ENCODE assay signal across 2 cellular contexts in genomic region chr7:128435311-128435654, GRCh38.
TF ChIP-seq lines count a peak whose summit lies in the region.

No MANE protein-coding gene starts in this region.

TF ChIP-seq in SK-N-SH, 30 proteins besides CTCF, POLR2A, EP300 and RAD21 (continued from another document):
- TF ChIP-seq, protein P1, sequence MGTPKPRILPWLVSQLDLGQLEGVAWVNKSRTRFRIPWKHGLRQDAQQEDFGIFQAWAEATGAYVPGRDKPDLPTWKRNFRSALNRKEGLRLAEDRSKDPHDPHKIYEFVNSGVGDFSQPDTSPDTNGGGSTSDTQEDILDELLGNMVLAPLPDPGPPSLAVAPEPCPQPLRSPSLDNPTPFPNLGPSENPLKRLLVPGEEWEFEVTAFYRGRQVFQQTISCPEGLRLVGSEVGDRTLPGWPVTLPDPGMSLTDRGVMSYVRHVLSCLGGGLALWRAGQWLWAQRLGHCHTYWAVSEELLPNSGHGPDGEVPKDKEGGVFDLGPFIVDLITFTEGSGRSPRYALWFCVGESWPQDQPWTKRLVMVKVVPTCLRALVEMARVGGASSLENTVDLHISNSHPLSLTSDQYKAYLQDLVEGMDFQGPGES (IDR thresholded peaks at IDR 0.05; ENCODE audit: low read depth, low read length): no peak
- TF ChIP-seq, protein P2, sequence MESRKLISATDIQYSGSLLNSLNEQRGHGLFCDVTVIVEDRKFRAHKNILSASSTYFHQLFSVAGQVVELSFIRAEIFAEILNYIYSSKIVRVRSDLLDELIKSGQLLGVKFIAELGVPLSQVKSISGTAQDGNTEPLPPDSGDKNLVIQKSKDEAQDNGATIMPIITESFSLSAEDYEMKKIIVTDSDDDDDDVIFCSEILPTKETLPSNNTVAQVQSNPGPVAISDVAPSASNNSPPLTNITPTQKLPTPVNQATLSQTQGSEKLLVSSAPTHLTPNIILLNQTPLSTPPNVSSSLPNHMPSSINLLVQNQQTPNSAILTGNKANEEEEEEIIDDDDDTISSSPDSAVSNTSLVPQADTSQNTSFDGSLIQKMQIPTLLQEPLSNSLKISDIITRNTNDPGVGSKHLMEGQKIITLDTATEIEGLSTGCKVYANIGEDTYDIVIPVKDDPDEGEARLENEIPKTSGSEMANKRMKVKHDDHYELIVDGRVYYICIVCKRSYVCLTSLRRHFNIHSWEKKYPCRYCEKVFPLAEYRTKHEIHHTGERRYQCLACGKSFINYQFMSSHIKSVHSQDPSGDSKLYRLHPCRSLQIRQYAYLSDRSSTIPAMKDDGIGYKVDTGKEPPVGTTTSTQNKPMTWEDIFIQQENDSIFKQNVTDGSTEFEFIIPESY (IDR thresholded peaks at IDR 0.05; ENCODE audit: borderline replicate concordance, low read depth): no peak
- TF ChIP-seq YY1 (IDR thresholded peaks at IDR 0.05; ENCODE audit: low read depth) (no peak), MEF2A (IDR thresholded peaks at IDR 0.05; ENCODE audit: borderline replicate concordance, low read depth) (no peak), EZH2phosphoT487 (IDR thresholded peaks at IDR 0.05; ENCODE audit: borderline replicate concordance, low read depth) (no peak), CHD2 (IDR thresholded peaks at IDR 0.05; ENCODE audit: low read length, partially characterized antibody) (no peak), MXI1 (IDR thresholded peaks at IDR 0.05; ENCODE audit: low read depth, low read length) (no peak), RFX5 (IDR thresholded peaks at IDR 0.05; ENCODE audit: low read length) (no peak)
- TF ChIP-seq, protein P3, sequence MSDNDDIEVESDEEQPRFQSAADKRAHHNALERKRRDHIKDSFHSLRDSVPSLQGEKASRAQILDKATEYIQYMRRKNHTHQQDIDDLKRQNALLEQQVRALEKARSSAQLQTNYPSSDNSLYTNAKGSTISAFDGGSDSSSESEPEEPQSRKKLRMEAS (IDR thresholded peaks at IDR 0.05; ENCODE audit: low read depth): no peak

TF ChIP-seq in SK-N-SH treated with all-trans-retinoic acid at 6 μM for 48 hours, 23 proteins besides CTCF, POLR2A, EP300 and RAD21 (continued from another document):
- TF ChIP-seq, protein P4, sequence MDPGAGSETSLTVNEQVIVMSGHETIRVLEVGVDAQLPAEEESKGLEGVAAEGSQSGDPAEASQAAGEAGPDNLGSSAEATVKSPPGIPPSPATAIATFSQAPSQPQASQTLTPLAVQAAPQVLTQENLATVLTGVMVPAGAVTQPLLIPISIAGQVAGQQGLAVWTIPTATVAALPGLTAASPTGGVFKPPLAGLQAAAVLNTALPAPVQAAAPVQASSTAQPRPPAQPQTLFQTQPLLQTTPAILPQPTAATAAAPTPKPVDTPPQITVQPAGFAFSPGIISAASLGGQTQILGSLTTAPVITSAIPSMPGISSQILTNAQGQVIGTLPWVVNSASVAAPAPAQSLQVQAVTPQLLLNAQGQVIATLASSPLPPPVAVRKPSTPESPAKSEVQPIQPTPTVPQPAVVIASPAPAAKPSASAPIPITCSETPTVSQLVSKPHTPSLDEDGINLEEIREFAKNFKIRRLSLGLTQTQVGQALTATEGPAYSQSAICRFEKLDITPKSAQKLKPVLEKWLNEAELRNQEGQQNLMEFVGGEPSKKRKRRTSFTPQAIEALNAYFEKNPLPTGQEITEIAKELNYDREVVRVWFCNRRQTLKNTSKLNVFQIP (CRISPR knock-in tag; IDR thresholded peaks at IDR 0.05; ENCODE audit: borderline replicate concordance, low read depth): no peak
- TF ChIP-seq ZC3H10 (CRISPR knock-in tag; IDR thresholded peaks at IDR 0.05): no peak
- TF ChIP-seq TOX (CRISPR knock-in tag; IDR thresholded peaks at IDR 0.05; ENCODE audit: borderline replicate concordance): no peak
- no peak for TF ChIP-seq ISL1 (CRISPR knock-in tag; IDR thresholded peaks at IDR 0.05)
- no peak for TF ChIP-seq BACH2 (CRISPR knock-in tag; IDR thresholded peaks at IDR 0.05; ENCODE audit: borderline replicate concordance)
- no peak for TF ChIP-seq ESRRG (CRISPR knock-in tag; IDR thresholded peaks at IDR 0.05)
- no peak for TF ChIP-seq ARNTL (CRISPR knock-in tag; IDR thresholded peaks at IDR 0.05; ENCODE audit: borderline replicate concordance, low read depth)
- no peak for TF ChIP-seq TSHZ2 (CRISPR knock-in tag; IDR thresholded peaks at IDR 0.05)
- TF ChIP-seq OSR1 (CRISPR knock-in tag; IDR thresholded peaks at IDR 0.05): no peak
- no peak for TF ChIP-seq ZNF70 (CRISPR knock-in tag; IDR thresholded peaks at IDR 0.05)
- TF ChIP-seq ZNF8 (CRISPR knock-in tag; IDR thresholded peaks at IDR 0.05): no peak
- no peak for TF ChIP-seq ZFP3 (CRISPR knock-in tag; IDR thresholded peaks at IDR 0.05)
- no peak for TF ChIP-seq ZNF565 (CRISPR knock-in tag; conservative IDR thresholded peaks at IDR 0.05; ENCODE audit: low read depth)
- no peak for TF ChIP-seq ZFP30 (CRISPR knock-in tag; IDR thresholded peaks at IDR 0.05)
- no peak for TF ChIP-seq PPARA (CRISPR knock-in tag; IDR thresholded peaks at IDR 0.05; ENCODE audit: borderline replicate concordance)
